In the genomic region with DNA sequence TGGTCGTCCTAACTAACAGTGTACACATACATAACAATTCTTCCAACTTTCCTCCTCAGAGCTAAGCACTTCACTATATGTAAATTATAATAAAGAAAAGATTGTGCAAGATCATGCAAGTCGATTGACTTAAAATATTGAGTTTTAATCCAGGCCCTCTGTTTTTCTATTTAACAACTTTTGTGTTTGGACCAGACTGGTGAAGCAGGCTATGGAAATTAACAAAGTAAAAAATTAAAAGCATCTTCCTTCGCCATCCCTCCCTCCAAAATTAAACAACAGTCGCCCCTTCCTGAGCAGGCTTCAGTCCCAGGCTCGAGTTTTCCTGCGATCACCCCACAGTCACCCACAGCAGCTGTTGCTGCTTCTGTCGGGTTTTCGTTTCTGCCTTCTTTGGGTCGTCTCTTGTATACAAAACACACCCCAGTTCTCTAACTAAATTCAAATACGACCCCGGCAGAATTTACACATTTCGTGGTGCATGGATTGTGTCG, we compare ENCODE assay signal across 9 cellular contexts. TPM values are rescaled to one million over a fixed set of nuclear protein-coding genes. Genes with fewer than 3 reads are reported as not detected.
DNase-seq lines count a peak whose midpoint lies in the region; ATAC-seq and TF ChIP-seq lines count a peak whose summit lies in the region.
"Had no signal": no experiment of that assay in that cellular context is flagged by ENCODE, and none has a peak within 500 bp of the region (broad histone marks: within the 10 kb centered on the region; RNA-seq: fewer than 3 reads in every experiment).

No MANE protein-coding gene starts in this region.

- H3K4me1 ChIP-seq in MM.1S (ENCODE audit: low read length): 0 out of 2 replicates have a peak, but pooled peaks cover 4% of the 10 kb centered on the region

- intact Hi-C loops in CD4-positive, alpha-beta T cell (cut with DNase I, micrococcal nuclease): no loop called here

- no peak for ATAC-seq in CD4-positive, alpha-beta T cell (ENCODE audit: poor library complexity)

- DNase-seq in CD4-positive, alpha-beta T cell: no peak
- no peak for DNase-seq in MM.1S
- no peak for DNase-seq in epithelial cell of proximal tubule (ENCODE audit: low read depth)
- DNase-seq in progenitor cell of endocrine pancreas (ENCODE audit: low spot score, unreplicated experiment): no peak
- no peak for DNase-seq in central memory CD4-positive, alpha-beta T cell
- no peak for DNase-seq in WERI-Rb-1
- DNase-seq in H4 (ENCODE audit: low spot score): no peak
- no peak for DNase-seq in nucleus accumbens (lab: John Stamatoyannopoulos, UW)
- DNase-seq: NCI-H345 had no signal

- H3K9ac ChIP-seq in MM.1S (ENCODE audit: low read length): peak overlapping the region; percentile 47; the same call in 1 of the 2 replicates

- no peak for TF ChIP-seq CTCF in CD4-positive, alpha-beta T cell (IDR thresholded peaks at IDR 0.05)
- TF ChIP-seq CTCF in MM.1S (IDR thresholded peaks at IDR 0.05; ENCODE audit: low read length): no peak
- TF ChIP-seq CTCF in epithelial cell of proximal tubule (conservative IDR thresholded peaks at IDR 0.05; ENCODE audit: low read depth, low read length): no peak
- TF ChIP-seq CTCF in progenitor cell of endocrine pancreas (IDR thresholded peaks at IDR 0.05; ENCODE audit: unreplicated experiment): no peak
- TF ChIP-seq CTCF in WERI-Rb-1 (IDR thresholded peaks at IDR 0.05; ENCODE audit: low read depth, low read length): no peak

- H4K20me1 ChIP-seq in MM.1S (ENCODE audit: insufficient read depth, low read length): no peaks in the 10 kb centered on the region

- CTCF ChIA-PET in CD4-positive, alpha-beta T cell (lab: Charles Lee): no interaction called here

- H3F3A ChIP-seq in MM.1S (ENCODE audit: insufficient read depth, low read length): no peaks in the 10 kb centered on the region

- no peaks in the 10 kb centered on the region for H3K9me3 ChIP-seq in CD4-positive, alpha-beta T cell (ENCODE audit: control insufficient read depth, low read length)
- no peaks in the 10 kb centered on the region for H3K9me3 ChIP-seq in MM.1S (replicated peaks; ENCODE audit: insufficient read depth, low read length)
- H3K9me3 ChIP-seq in WERI-Rb-1 (ENCODE audit: severe bottlenecking): no peaks in the 10 kb centered on the region

- H3K4me3 Mint-ChIP-seq in CD4-positive, alpha-beta T cell: peak overlapping the region; percentile 84
- H3K4me3 Mint-ChIP-seq in progenitor cell of endocrine pancreas (ENCODE audit: low read depth): peak overlapping the region; percentile 9

- H3K4me3 ChIP-seq in MM.1S (ENCODE audit: low read length) (peak overlapping the region; percentile 78), epithelial cell of proximal tubule (ENCODE audit: low read depth, low read length) (peak overlapping the region; percentile 54), WERI-Rb-1 (ENCODE audit: low read depth, low read length) (no peak overlapping the region)

- POLR2A ChIA-PET in CD4-positive, alpha-beta T cell (lab: Charles Lee): no interaction called here

- no peak overlapping the region for H3K27ac Mint-ChIP-seq in CD4-positive, alpha-beta T cell
- no peak overlapping the region for H3K27ac Mint-ChIP-seq in progenitor cell of endocrine pancreas

- no peaks in the 10 kb centered on the region for H3K9me2 ChIP-seq in MM.1S (replicated peaks; ENCODE audit: insufficient read depth, low read length)

- H3K79me2 ChIP-seq in MM.1S (ENCODE audit: low read length): no peaks in the 10 kb centered on the region

- H3K4me2 ChIP-seq in MM.1S (ENCODE audit: low read depth, low read length): peak overlapping the region; percentile 84

- H3K27me3 ChIP-seq in CD4-positive, alpha-beta T cell (ENCODE audit: control insufficient read depth, insufficient read depth, low read length): peaks cover 92% of the 10 kb centered on the region
- H3K27me3 ChIP-seq in MM.1S (replicated peaks; ENCODE audit: insufficient read depth, low read length): peaks cover 72% of the 10 kb centered on the region
- H3K27me3 ChIP-seq in WERI-Rb-1 (ENCODE audit: insufficient read depth, low read depth, severe bottlenecking): peaks cover 96% of the 10 kb centered on the region

- no peaks in the 10 kb centered on the region for H3K36me3 Mint-ChIP-seq in CD4-positive, alpha-beta T cell (ENCODE audit: low read depth)
- no peaks in the 10 kb centered on the region for H3K36me3 Mint-ChIP-seq in progenitor cell of endocrine pancreas (ENCODE audit: insufficient read depth)

- H3K36me3 ChIP-seq in MM.1S (replicated peaks; ENCODE audit: insufficient read depth, low read length) (no peaks in the 10 kb centered on the region), WERI-Rb-1 (no peaks in the 10 kb centered on the region)

- no peaks in the 10 kb centered on the region for H3K9me3 Mint-ChIP-seq in CD4-positive, alpha-beta T cell
- no peaks in the 10 kb centered on the region for H3K9me3 Mint-ChIP-seq in progenitor cell of endocrine pancreas (ENCODE audit: low read depth)

- peak overlapping the region; percentile 95 for H2AFZ ChIP-seq in MM.1S (ENCODE audit: low read length)

- H3K4me1 Mint-ChIP-seq in CD4-positive, alpha-beta T cell (ENCODE audit: low read depth): peaks cover 24% of the 10 kb centered on the region
- H3K4me1 Mint-ChIP-seq in progenitor cell of endocrine pancreas (ENCODE audit: low read depth): peaks cover 9% of the 10 kb centered on the region

- peaks cover 90% of the 10 kb centered on the region for H3K27me3 Mint-ChIP-seq in CD4-positive, alpha-beta T cell
- H3K27me3 Mint-ChIP-seq in progenitor cell of endocrine pancreas: peaks cover 95% of the 10 kb centered on the region

- no peak overlapping the region for H3K27ac ChIP-seq in CD4-positive, alpha-beta T cell (ENCODE audit: low read depth, low read length)
- H3K27ac ChIP-seq in MM.1S (ENCODE audit: low read length) (no peak overlapping the region), WERI-Rb-1 (no peak overlapping the region)

RNA-seq across cellular contexts. Expression of a gene that starts 4.7 kb away (rescaled TPM):
- total RNA-seq in CD4-positive, alpha-beta T cell: not detected
- total RNA-seq in epithelial cell of proximal tubule (not detected in 2 replicates), progenitor cell of endocrine pancreas (not detected in 2 replicates)
- 2.5 and 2.9 TPM in 2 replicates for total RNA-seq in H4 (2014; rRNA removed; shearing (Covaris generic))
